8 cellular contexts compared by ENCODE assay signal in the genomic region with DNA sequence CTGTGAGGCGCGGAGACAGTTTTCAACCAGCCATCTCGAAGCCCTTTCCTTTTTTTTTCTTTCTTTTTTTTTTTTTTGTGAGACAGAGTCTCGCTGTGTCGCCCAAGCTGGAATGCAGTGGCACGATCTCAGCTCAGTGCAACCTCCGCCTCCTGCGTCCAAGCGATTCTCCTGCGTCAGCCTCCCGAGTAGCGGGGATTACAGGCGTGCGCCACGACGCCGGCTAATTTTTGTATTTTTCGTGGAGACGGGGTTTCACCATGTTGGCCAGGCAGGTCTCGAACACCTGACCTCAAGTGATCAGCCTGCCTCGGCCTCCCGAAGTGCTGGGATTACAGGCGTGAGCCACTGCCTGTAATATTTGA. TPM values are rescaled to one million over a fixed set of nuclear protein-coding genes. Genes with fewer than 3 reads are reported as not detected.
DNase-seq lines count a peak whose midpoint lies in the region; ATAC-seq and TF ChIP-seq lines count a peak whose summit lies in the region.
"Not testable (repeated sequence)": the region's sequence is repeated elsewhere in the genome, so short reads cannot be mapped to it uniquely, and the experiment has no call there.

No MANE protein-coding gene starts in this region.

- H3K9me3 ChIP-seq in H9 (ENCODE audit: control insufficient read depth, low read depth, low read length); SK-N-SH; endocrine pancreas (ENCODE audit: control insufficient read depth, low read length); iPS DF 6.9 (ENCODE audit: control insufficient read depth, insufficient read depth, low read length); mucosa of rectum (ENCODE audit: control insufficient read depth in 2 of 2, low read length in 2 of 2); sigmoid colon; vagina: not testable (repeated sequence)

- TF ChIP-seq CTCF in H9 (conservative IDR thresholded peaks at IDR 0.05); SK-N-SH (IDR thresholded peaks at IDR 0.05); sigmoid colon (IDR thresholded peaks at IDR 0.05); vagina (IDR thresholded peaks at IDR 0.05): not testable (repeated sequence)

- not testable (repeated sequence) for H2BK120ac ChIP-seq in H9 (ENCODE audit: low read depth, low read length, poor library complexity, severe bottlenecking)

- POLR2A ChIA-PET in SK-N-SH (lab: Yijun Ruan, JAX); activated naive CD8-positive, alpha-beta T cell treated with anti-CD3 and anti-CD28 coated beads, Interleukin-2, amount 10 ng/mL, durations not matched to agents 7 days and 5 days (lab: Charles Lee): not testable (repeated sequence)

- H4K8ac ChIP-seq in H9 (replicated peaks; ENCODE audit: insufficient read length, low read depth, low read length): not testable (repeated sequence)

- H3K4me3 ChIP-seq in SK-N-SH (ENCODE audit: low read depth in 2 of 2, low read length in 1 of 2) (peak overlapping the region; percentile 43 to 70; a peak in 3 of 4 replicates), endocrine pancreas (ENCODE audit: control insufficient read depth, insufficient read depth, low read length) (peak overlapping the region; percentile 61), iPS DF 6.9 (ENCODE audit: low read length) (peak overlapping the region; percentile 44; the same call in 1 of the 2 replicates), mucosa of rectum (ENCODE audit: low read length in 2 of 2) (peak overlapping the region; percentile 71 to 81), sigmoid colon (peak overlapping the region; percentile 47 to 86 (median 65)), vagina (peak overlapping the region; percentile 71 to 87)

- peak overlapping the region; percentile 90 for H3K18ac ChIP-seq in H9 (ENCODE audit: insufficient read length, low read depth, low read length)

- H3T11ph ChIP-seq in H9 (ENCODE audit: low read length): not testable (repeated sequence)

- H3K4me1 Mint-ChIP-seq in H9: peaks cover 27 to 40% of the 10 kb centered on the region in 2 experiments
- not testable (repeated sequence) for H3K4me1 Mint-ChIP-seq in activated naive CD8-positive, alpha-beta T cell treated with anti-CD3 and anti-CD28 coated beads, Interleukin-2, amount 10 ng/mL, durations not matched to agents 7 days and 5 days

- peak overlapping the region; percentile 70 to 87 for H3K4me3 Mint-ChIP-seq in H9
- H3K4me3 Mint-ChIP-seq in activated naive CD8-positive, alpha-beta T cell treated with anti-CD3 and anti-CD28 coated beads, Interleukin-2, amount 10 ng/mL, durations not matched to agents 7 days and 5 days: peak overlapping the region; percentile 68

- not testable (repeated sequence) for TF ChIP-seq POLR2A in sigmoid colon (IDR thresholded peaks at IDR 0.05); vagina (IDR thresholded peaks at IDR 0.05)

- H3K27ac Mint-ChIP-seq in H9: not testable (repeated sequence)
- peak overlapping the region; percentile 9 for H3K27ac Mint-ChIP-seq in activated naive CD8-positive, alpha-beta T cell treated with anti-CD3 and anti-CD28 coated beads, Interleukin-2, amount 10 ng/mL, durations not matched to agents 7 days and 5 days

- not testable (repeated sequence) for H3K36me3 Mint-ChIP-seq in H9 (ENCODE audit: insufficient read depth in 1 of 3, low read depth in 3 of 3); activated naive CD8-positive, alpha-beta T cell treated with anti-CD3 and anti-CD28 coated beads, Interleukin-2, amount 10 ng/mL, durations not matched to agents 7 days and 5 days

- H3K4me1 ChIP-seq in H9 (ENCODE audit: insufficient read depth, low read length); SK-N-SH (ENCODE audit: control insufficient read depth in 1 of 2, insufficient read depth in 2 of 2, low read depth in 1 of 2, low read length in 1 of 2); endocrine pancreas (ENCODE audit: control insufficient read depth, insufficient read depth, low read length); iPS DF 6.9 (ENCODE audit: control insufficient read depth, insufficient read depth, low read length): not testable (repeated sequence)
- H3K4me1 ChIP-seq in mucosa of rectum (ENCODE audit: control insufficient read depth in 2 of 2, insufficient read depth in 2 of 2, low read length in 2 of 2) (peaks cover 5 to 16% of the 10 kb centered on the region in 2 donors), sigmoid colon (peaks cover 0 to 38% (median 27%) of the 10 kb centered on the region in 4 donors), vagina (peaks cover 25% of the 10 kb centered on the region)

- WGBS in H9 (ENCODE audit: extremely low coverage, insufficient read length, low lambda C conversion rate): no CpG with 5 or more reads among the region's 23 CpGs
- WGBS in SK-N-SH (ENCODE audit: low lambda C conversion rate): 15% methylated on average over 23 of the region's 23 CpGs
- no CpG with 5 or more reads among the region's 23 CpGs for WGBS in iPS DF 6.9 (ENCODE audit: insufficient coverage, insufficient read length)
- WGBS in sigmoid colon, 2 donors: 4 to 8% methylated on average over 23 of the region's 23 CpGs

- not testable (repeated sequence) for H3K9me2 ChIP-seq in SK-N-SH

- not testable (repeated sequence) for H3K36me3 ChIP-seq in SK-N-SH (replicated peaks in 1 of 2; ENCODE audit: control insufficient read depth in 1 of 2, insufficient read depth in 2 of 2, low read length in 1 of 2); endocrine pancreas (ENCODE audit: control insufficient read depth, insufficient read depth, low read length); iPS DF 6.9 (ENCODE audit: control insufficient read depth, insufficient read depth, low read length); sigmoid colon
- H3K36me3 ChIP-seq in mucosa of rectum (ENCODE audit: control insufficient read depth in 2 of 2, insufficient read depth in 2 of 2, low read length in 2 of 2): peaks cover 6 to 28% of the 10 kb centered on the region in 2 donors
- H3K36me3 ChIP-seq in vagina: peaks cover 0 to 24% of the 10 kb centered on the region in 2 donors

- peak; percentile 32 for DNase-seq in H9
- DNase-seq in SK-N-SH; activated naive CD8-positive, alpha-beta T cell treated with anti-CD3 and anti-CD28 coated beads, Interleukin-2, amount 10 ng/mL, durations not matched to agents 7 days and 5 days; iPS DF 6.9 (ENCODE audit: low read depth, low spot score); vagina (ENCODE audit: extremely low spot score in 2 of 2): not testable (repeated sequence)
- DNase-seq in sigmoid colon: peak; percentile 77

- not testable (repeated sequence) for H3K79me2 ChIP-seq in H9 (ENCODE audit: insufficient read depth, low read length); SK-N-SH (ENCODE audit: insufficient read depth)

- H3K14ac ChIP-seq in H9 (ENCODE audit: insufficient read depth, low read length): peak overlapping the region; percentile 95; the same call in 1 of the 2 replicates

- not testable (repeated sequence) for H4K5ac ChIP-seq in H9 (ENCODE audit: insufficient read length, low read depth, low read length)

- H3K27me3 ChIP-seq in H9 (ENCODE audit: insufficient read depth, low read length): peaks cover 23% of the 10 kb centered on the region; the same call in 1 of the 2 replicates
- peaks cover 73% of the 10 kb centered on the region for H3K27me3 ChIP-seq in SK-N-SH (ENCODE audit: insufficient read depth)
- H3K27me3 ChIP-seq in endocrine pancreas (ENCODE audit: control insufficient read depth, insufficient read depth, low read length): peaks cover 13% of the 10 kb centered on the region
- H3K27me3 ChIP-seq in iPS DF 6.9 (ENCODE audit: control insufficient read depth, insufficient read depth, low read length): peaks cover 30% of the 10 kb centered on the region
- not testable (repeated sequence) for H3K27me3 ChIP-seq in mucosa of rectum (ENCODE audit: control insufficient read depth in 2 of 2, insufficient read depth in 2 of 2, low read length in 2 of 2); sigmoid colon; vagina

- peaks cover 24% of the 10 kb centered on the region for H3K23me2 ChIP-seq in H9 (ENCODE audit: insufficient read length, low read depth, low read length, poor library complexity, severe bottlenecking)

- not testable (repeated sequence) for H2BK12ac ChIP-seq in H9 (ENCODE audit: insufficient read length, low read depth, low read length)

- not testable (repeated sequence) for H2BK15ac ChIP-seq in H9 (ENCODE audit: low read depth, low read length)

- TF ChIP-seq EP300 in SK-N-SH (IDR thresholded peaks at IDR 0.05; ENCODE audit: borderline replicate concordance in 1 of 2, low read depth in 1 of 2, low read length in 1 of 2); sigmoid colon (IDR thresholded peaks at IDR 0.05): not testable (repeated sequence)

- H4K91ac ChIP-seq in H9 (ENCODE audit: insufficient read length, low read depth, low read length): not testable (repeated sequence)

- H2AK5ac ChIP-seq in H9 (ENCODE audit: insufficient read length, low read length): not testable (repeated sequence)

- H3K9me3 Mint-ChIP-seq in H9; activated naive CD8-positive, alpha-beta T cell treated with anti-CD3 and anti-CD28 coated beads, Interleukin-2, amount 10 ng/mL, durations not matched to agents 7 days and 5 days: not testable (repeated sequence)

- H3K23ac ChIP-seq in H9 (ENCODE audit: insufficient read length, low read depth, low read length): not testable (repeated sequence)

- not testable (repeated sequence) for TF ChIP-seq RAD21 in SK-N-SH (IDR thresholded peaks at IDR 0.05; ENCODE audit: low read length)

- H3K79me1 ChIP-seq in H9 (ENCODE audit: insufficient read depth, low read depth, low read length, poor library complexity, severe bottlenecking): not testable (repeated sequence)

- H2AFZ ChIP-seq in H9 (ENCODE audit: low read length): not testable (repeated sequence)
- H2AFZ ChIP-seq in SK-N-SH (ENCODE audit: low read depth): peak overlapping the region; percentile 84

- H3K27me3 Mint-ChIP-seq in H9 (ENCODE audit: low read depth): peaks cover 71% of the 10 kb centered on the region
- peaks cover 64% of the 10 kb centered on the region for H3K27me3 Mint-ChIP-seq in activated naive CD8-positive, alpha-beta T cell treated with anti-CD3 and anti-CD28 coated beads, Interleukin-2, amount 10 ng/mL, durations not matched to agents 7 days and 5 days

- not testable (repeated sequence) for H4K20me1 ChIP-seq in H9 (ENCODE audit: control insufficient read depth, insufficient read depth, insufficient read length); SK-N-SH (ENCODE audit: insufficient read depth)

- H3K4me2 ChIP-seq in H9 (ENCODE audit: insufficient read depth, insufficient read length, low read length): peak overlapping the region; percentile 74
- H3K4me2 ChIP-seq in SK-N-SH: peak overlapping the region; percentile 91

- H2BK5ac ChIP-seq in H9 (ENCODE audit: insufficient read length, low read length): not testable (repeated sequence)

- intact Hi-C loops in sigmoid colon (cut with DNase I) (loop anchor here (1.0 to 5.0 kb wide), 3 partner anchors 147 to 260 kb away; no protein-coding TSS in a partner anchor), vagina (cut with DNase I) (loop anchor here (5.0 kb wide), 1 partner anchor 262 kb away; no protein-coding TSS in a partner anchor)

- not testable (repeated sequence) for H3K4ac ChIP-seq in H9 (ENCODE audit: low read depth, low read length)

- not testable (repeated sequence) for H3K27ac ChIP-seq in H9 (ENCODE audit: insufficient read length, low read depth, low read length); iPS DF 6.9 (ENCODE audit: low read length)
- peak overlapping the region in 1 of 2 experiments; percentile 48; a peak in 1 of 4 replicates for H3K27ac ChIP-seq in SK-N-SH (ENCODE audit: low read depth in 2 of 2, low read length in 1 of 2)
- H3K27ac ChIP-seq in mucosa of rectum (ENCODE audit: low read depth in 2 of 2, low read length in 2 of 2): peak overlapping the region; percentile 93 to 95
- H3K27ac ChIP-seq in sigmoid colon: peak overlapping the region; percentile 84 to 96 (median 92)
- H3K27ac ChIP-seq in vagina: peak overlapping the region; percentile 96

- H3K9ac ChIP-seq in H9 (ENCODE audit: extremely low read depth, insufficient read length, low read length): not testable (repeated sequence)
- peak overlapping the region; percentile 61; the same call in 1 of the 2 replicates for H3K9ac ChIP-seq in SK-N-SH
- peak overlapping the region; percentile 66 for H3K9ac ChIP-seq in endocrine pancreas (ENCODE audit: control insufficient read depth, insufficient read depth, low read length)
- peak overlapping the region; percentile 85 to 92 for H3K9ac ChIP-seq in mucosa of rectum (ENCODE audit: low read depth in 1 of 2, low read length in 2 of 2)

- H3F3A ChIP-seq in SK-N-SH (replicated peaks; ENCODE audit: insufficient read depth): not testable (repeated sequence)

- not testable (repeated sequence) for H2BK20ac ChIP-seq in H9 (ENCODE audit: low read depth, low read length, poor library complexity, severe bottlenecking)

- not testable (repeated sequence) for H3K56ac ChIP-seq in H9 (ENCODE audit: insufficient read length, low read depth, low read length)

- ATAC-seq in activated naive CD8-positive, alpha-beta T cell treated with anti-CD3 and anti-CD28 coated beads, Interleukin-2, amount 10 ng/mL, durations not matched to agents 7 days and 5 days (ENCODE audit: low read depth): not testable (repeated sequence)

- CTCF ChIA-PET in SK-N-SH (lab: Yijun Ruan, JAX): not testable (repeated sequence)

RNA-seq across cellular contexts. Expression of a gene that starts 1.0 kb away (rescaled TPM):
- 6.2 and 7.1 TPM in 2 replicates for total RNA-seq in H9 (2021)
- 5.3 and 7.2 TPM in 2 replicates for polyA plus RNA-seq in SK-N-SH (2012; rRNA removed)
- polyA plus RNA-seq in SK-N-SH (2012; cell fraction: cytosol; rRNA removed): 3.6 and 6.1 TPM in 2 replicates
- polyA plus RNA-seq in SK-N-SH (2012; cell fraction: nucleus; rRNA removed): 23.5 and 34.4 TPM in 2 replicates
- 1 to 10 TPM in 1 of 2 experiments, under 1 TPM in 1; 0.20 to 1.1 TPM for total RNA-seq in activated naive CD8-positive, alpha-beta T cell treated with anti-CD3 and anti-CD28 coated beads, Interleukin-2, amount 10 ng/mL, durations not matched to agents 7 days and 5 days
- 10 to 100 TPM; 22.8 to 61.8 (median 34.7) TPM for total RNA-seq in sigmoid colon
- 100 to 1,000 TPM; 142 to 392 (median 330) TPM for polyA plus RNA-seq in sigmoid colon
- 144 TPM for total RNA-seq in vagina
